In the genomic region with DNA sequence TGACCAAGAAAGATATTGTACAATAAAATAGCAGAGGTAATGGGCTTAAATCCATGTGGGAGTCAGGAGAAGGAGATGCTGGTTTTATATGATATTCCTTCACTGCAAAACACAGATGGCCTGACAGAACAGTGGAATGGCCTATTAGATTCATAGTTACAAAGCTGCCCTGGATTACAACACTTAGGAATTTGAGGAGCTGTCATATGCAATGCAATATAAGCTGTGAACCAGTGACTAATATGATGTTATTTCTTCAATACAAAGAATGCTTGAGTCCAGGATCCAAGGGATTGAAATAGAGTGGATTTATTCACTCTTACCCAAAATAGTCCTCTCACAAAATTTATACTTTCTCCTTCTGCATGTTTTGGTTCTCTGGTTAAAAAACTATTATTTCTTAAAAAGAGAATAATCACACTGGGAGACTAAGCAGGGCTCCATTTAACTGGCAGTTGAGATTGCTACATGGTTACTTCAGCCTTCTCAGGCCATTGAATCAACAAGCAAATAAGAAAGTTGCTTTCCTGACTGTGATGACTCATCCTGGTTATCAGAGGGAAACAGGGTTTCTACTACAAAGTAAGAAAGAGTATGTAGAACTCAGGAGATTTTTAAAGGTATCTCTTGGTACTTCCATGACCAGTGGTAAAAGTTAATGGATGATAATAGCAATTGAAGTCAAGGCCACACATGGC, we compare ENCODE assay signal across 14 cellular contexts.
DNase-seq lines count a peak whose midpoint lies in the region; ATAC-seq and TF ChIP-seq lines count a peak whose summit lies in the region.
"Had no signal": no experiment of that assay in that cellular context is flagged by ENCODE, and none has a peak within 500 bp of the region (broad histone marks: within the 10 kb centered on the region; RNA-seq: fewer than 3 reads in every experiment).

No MANE protein-coding gene starts in this region.

- H4K20me1 ChIP-seq in GM23248 (ENCODE audit: insufficient read depth): no peaks in the 10 kb centered on the region

- in situ Hi-C loops in GM23248 (cut with MboI): no loop called here

- H3K4me3 ChIP-seq in GM23248: no peak overlapping the region
- no peak overlapping the region for H3K4me3 ChIP-seq in epithelial cell of proximal tubule (ENCODE audit: low read depth, low read length)
- H3K4me3 ChIP-seq in skeletal muscle cell (ENCODE audit: low read depth, low read length): no peak overlapping the region
- H3K4me3 ChIP-seq: GM23338, upper lobe of right lung had no signal

- H3K9me3 Mint-ChIP-seq in activated naive CD4-positive, alpha-beta T cell treated with anti-CD3 and anti-CD28 coated beads, Interleukin-2, amount 50 U/mL, for 72 hours: no peaks in the 10 kb centered on the region
- H3K9me3 Mint-ChIP-seq: GM23338 had no signal

- H3K9ac ChIP-seq in GM23248: no peak overlapping the region

- TF ChIP-seq CTCF in epithelial cell of proximal tubule (conservative IDR thresholded peaks at IDR 0.05; ENCODE audit: low read depth, low read length): no peak

- no peaks in the 10 kb centered on the region for H3K27me3 ChIP-seq in GM23248 (replicated peaks; ENCODE audit: insufficient read depth)
- H3K27me3 ChIP-seq: upper lobe of right lung had no signal

- no peak overlapping the region for H3K27ac Mint-ChIP-seq in activated naive CD4-positive, alpha-beta T cell treated with anti-CD3 and anti-CD28 coated beads, Interleukin-2, amount 50 U/mL, for 72 hours
- H3K27ac Mint-ChIP-seq: GM23338 had no signal

- DNase-seq in GM23248 (peak; percentile 27), NCI-H69 (lab: John Stamatoyannopoulos, UW) (peak; percentile 4), epithelial cell of proximal tubule (ENCODE audit: low read depth) (peak; percentile 75), skeletal muscle cell (ENCODE audit: low read depth) (peak; percentile 34), posterior vena cava (ENCODE audit: low spot score) (no peak)
- no peak for DNase-seq in activated naive CD4-positive, alpha-beta T cell treated with anti-CD3 and anti-CD28 coated beads, Interleukin-2, amount 50 U/mL, for 72 hours (ENCODE audit: low spot score in 2 of 2)
- DNase-seq: activated CD4-positive, CD25-positive, alpha-beta regulatory T cell treated with anti-CD3 and anti-CD28 coated beads, Interleukin-2, amount 50 U/mL, for 72 hours; DND-41; kidney; NCI-H1436 treated with DMSO at 0.1 percent for 48 hours; upper lobe of right lung had no signal

- no peaks in the 10 kb centered on the region for H3K36me3 ChIP-seq in GM23248 (ENCODE audit: low read depth)
- H3K36me3 ChIP-seq: upper lobe of right lung had no signal

- H3K79me2 ChIP-seq in GM23248 (ENCODE audit: insufficient read depth): no peaks in the 10 kb centered on the region

- H3K9me3 ChIP-seq in GM23248 (ENCODE audit: low read depth): no peaks in the 10 kb centered on the region
- H3K9me3 ChIP-seq: upper lobe of right lung had no signal

- H3F3A ChIP-seq in GM23248 (ENCODE audit: insufficient read depth): no peaks in the 10 kb centered on the region

- no peak overlapping the region for H3K4me2 ChIP-seq in GM23248 (ENCODE audit: unreplicated experiment)
- H3K4me2 ChIP-seq: GM23338 had no signal

- no peaks in the 10 kb centered on the region for H3K36me3 Mint-ChIP-seq in activated naive CD4-positive, alpha-beta T cell treated with anti-CD3 and anti-CD28 coated beads, Interleukin-2, amount 50 U/mL, for 72 hours

- H3K4me1 ChIP-seq in GM23248 (ENCODE audit: insufficient read depth): no peaks in the 10 kb centered on the region
- H3K4me1 ChIP-seq: upper lobe of right lung had no signal

- intact Hi-C loops in posterior vena cava (cut with DNase I): no loop called here

- H3K9me2 ChIP-seq in GM23248 (ENCODE audit: insufficient read depth): no peaks in the 10 kb centered on the region

- no peak for ATAC-seq in GM18517 (IDR thresholded peaks at IDR 0.05; ENCODE audit: unreplicated experiment)
- no peak for ATAC-seq in activated naive CD4-positive, alpha-beta T cell treated with anti-CD3 and anti-CD28 coated beads, Interleukin-2, amount 50 U/mL, for 72 hours
- ATAC-seq: GM23338, Right ventricle myocardium inferior, upper lobe of right lung had no signal

- H3K27ac ChIP-seq in GM23248: no peak overlapping the region
- H3K27ac ChIP-seq: upper lobe of right lung had no signal

- H2AFZ ChIP-seq in GM23248: no peak overlapping the region
- H2AFZ ChIP-seq: GM23338 had no signal

Comparison
In these comparisons a context has a peak if more than half of its experiments do, and no peak if none do; other contexts are left out.
1. DNase-seq: peak in GM23248 (single experiment), NCI-H69 (single experiment), epithelial cell of proximal tubule (single experiment) and skeletal muscle cell (single experiment); none in posterior vena cava (single experiment) and activated naive CD4-positive, alpha-beta T cell treated with anti-CD3 and anti-CD28 coated beads, Interleukin-2, amount 50 U/mL, for 72 hours (0 of 2).